ENCODE assay signal across 15 cellular contexts in the genomic region with DNA sequence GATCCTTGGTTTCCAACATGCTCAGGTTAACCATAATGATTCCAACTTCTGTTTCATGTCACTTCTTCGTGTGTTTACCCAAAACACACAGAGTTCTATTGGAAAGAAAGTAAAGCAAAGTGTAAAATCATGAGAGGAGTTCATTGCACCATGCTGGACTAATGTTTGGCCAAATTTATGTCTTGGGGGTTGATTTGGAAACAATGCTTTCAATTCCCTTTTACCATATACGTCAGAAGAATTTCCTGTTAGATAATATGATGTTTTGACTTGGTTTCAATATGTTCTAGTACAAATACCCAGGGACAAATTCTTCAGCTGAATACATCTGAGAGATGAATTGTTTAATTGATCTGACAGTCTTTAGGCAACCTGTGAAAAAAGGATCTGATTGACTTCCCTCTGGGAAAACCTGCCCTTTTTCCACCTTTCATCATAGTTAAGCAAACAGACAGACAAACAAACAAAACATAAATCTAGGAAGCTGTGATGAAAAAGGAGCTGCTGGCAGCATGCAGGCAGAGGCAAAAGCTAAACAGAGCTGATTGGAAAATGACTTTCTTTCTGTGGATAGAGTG. TPM values are rescaled to one million over a fixed set of nuclear protein-coding genes. Genes with fewer than 3 reads are reported as not detected.
DNase-seq lines count a peak whose midpoint lies in the region; ATAC-seq and FAIRE-seq lines count a peak whose summit lies in the region.
"Had no signal": no experiment of that assay in that cellular context is flagged by ENCODE, and none has a peak within 500 bp of the region (broad histone marks: within the 10 kb centered on the region; RNA-seq: fewer than 3 reads in every experiment).

No MANE protein-coding gene starts in this region.

- peak overlapping the region; percentile 59 for H3K27ac Mint-ChIP-seq in stimulated activated memory B cell treated with anti-CD40 and anti-IgM and Interleukin-4, amounts not matched to agents 10 μg/mL and 1 μg/mL and 100 μg/mL, for 72 hours
- H3K27ac Mint-ChIP-seq: CD4-positive, alpha-beta memory T cell; T-helper 2 cell treated with Interferon-gamma antibody and Interleukin-4, amounts not matched to agents 5 μg/mL and 100 μg/mL, for 36 hours had no signal

- FAIRE-seq in HTR-8/SVneo (lab: Jason Lieb, UNC), result no peak
- FAIRE-seq: astrocyte had no signal

- H3K9me3 Mint-ChIP-seq in stimulated activated memory B cell treated with anti-CD40 and anti-IgM and Interleukin-4, amounts not matched to agents 10 μg/mL and 1 μg/mL and 100 μg/mL, for 72 hours, result peaks cover under 1% of the 10 kb centered on the region
- H3K9me3 Mint-ChIP-seq: CD4-positive, alpha-beta memory T cell; natural killer cell had no signal

- H3K4me1 Mint-ChIP-seq in stimulated activated memory B cell treated with anti-CD40 and anti-IgM and Interleukin-4, amounts not matched to agents 10 μg/mL and 1 μg/mL and 100 μg/mL, for 72 hours, result peaks cover 24% of the 10 kb centered on the region

- no peak overlapping the region for H3K4me3 Mint-ChIP-seq in stimulated activated memory B cell treated with anti-CD40 and anti-IgM and Interleukin-4, amounts not matched to agents 10 μg/mL and 1 μg/mL and 100 μg/mL, for 72 hours
- H3K4me3 Mint-ChIP-seq: CD4-positive, alpha-beta memory T cell; natural killer cell; T-helper 2 cell treated with Interferon-gamma antibody and Interleukin-4, amounts not matched to agents 5 μg/mL and 100 μg/mL, for 36 hours had no signal

- no peaks in the 10 kb centered on the region for H3K36me3 Mint-ChIP-seq in stimulated activated memory B cell treated with anti-CD40 and anti-IgM and Interleukin-4, amounts not matched to agents 10 μg/mL and 1 μg/mL and 100 μg/mL, for 72 hours
- H3K36me3 Mint-ChIP-seq: CD4-positive, alpha-beta memory T cell; natural killer cell had no signal

- H3K27me3 Mint-ChIP-seq in stimulated activated memory B cell treated with anti-CD40 and anti-IgM and Interleukin-4, amounts not matched to agents 10 μg/mL and 1 μg/mL and 100 μg/mL, for 72 hours, result peaks cover 19% of the 10 kb centered on the region
- H3K27me3 Mint-ChIP-seq: CD4-positive, alpha-beta memory T cell had no signal

- ATAC-seq in stimulated activated memory B cell treated with anti-CD40 and anti-IgM and Interleukin-4, amounts not matched to agents 10 μg/mL and 1 μg/mL and 100 μg/mL, for 72 hours, result peak; percentile 39
- ATAC-seq in HG03432 (IDR thresholded peaks at IDR 0.05; ENCODE audit: unreplicated experiment) (no peak), HG02970 (IDR thresholded peaks at IDR 0.05; ENCODE audit: low FRiP score, unreplicated experiment) (no peak)
- ATAC-seq: natural killer cell; stimulated activated naive CD8-positive, alpha-beta T cell treated with anti-CD3 and anti-CD28 coated beads, Interleukin-15, amount 100 ng/mL, for 72 hours had no signal

- peak; percentile 35 for DNase-seq in HuH-7.5 (ENCODE audit: low spot score)
- peak; percentile 51 to 68 for DNase-seq in SHP77 (lab: John Stamatoyannopoulos, UW)
- DNase-seq in glomerular endothelial cell (ENCODE audit: extremely low read depth, low read depth, low spot score), result peak; percentile 78
- no peak for DNase-seq in HTR-8/SVneo (ENCODE audit: insufficient read length, low spot score)
- DNase-seq: activated CD4-positive, alpha-beta T cell treated with anti-CD3 and anti-CD28 coated beads, Interleukin-2, amount 50 U/mL, for 4 hours; CD4-positive, alpha-beta memory T cell; HCEC 1CT; MM.1S; natural killer cell; stimulated activated naive CD8-positive, alpha-beta T cell treated with anti-CD3 and anti-CD28 coated beads, Interleukin-15, amount 100 ng/mL, for 72 hours had no signal

RNA-seq across cellular contexts. Expression of a gene that starts 26.0 kb away (rescaled TPM):
- total RNA-seq in glomerular endothelial cell, result 30.1 and 34.1 TPM in 2 replicates
